In the genomic region with DNA sequence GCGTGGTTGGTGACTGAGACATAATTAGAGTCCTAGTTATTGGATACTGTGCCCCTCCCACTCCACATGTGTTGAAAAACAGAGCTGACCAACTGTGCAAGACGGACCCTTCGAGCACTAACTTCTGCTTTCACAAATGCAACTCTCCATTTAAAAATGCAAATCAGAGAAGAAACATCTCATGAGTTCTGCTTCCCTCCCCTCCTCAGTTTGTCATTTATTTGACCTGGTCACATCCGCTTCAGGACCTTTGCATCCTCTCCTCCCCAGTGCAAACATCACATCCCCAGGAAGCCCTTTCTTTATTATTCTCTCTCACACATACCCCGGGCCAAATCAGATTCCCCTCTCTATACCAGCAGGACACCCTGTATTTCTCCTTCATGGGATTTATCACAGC, we compare ENCODE assay signal across 11 cellular contexts. TPM values are rescaled to one million over a fixed set of nuclear protein-coding genes. Genes with fewer than 3 reads are reported as not detected.
A peak's percentile ranks its signal among the peaks of the same experiment; 100 is the strongest.
DNase-seq lines count a peak whose midpoint lies in the region; ATAC-seq and TF ChIP-seq lines count a peak whose summit lies in the region.
"Had no signal": no experiment of that assay in that cellular context is flagged by ENCODE, and none has a peak within 500 bp of the region (broad histone marks: within the 10 kb centered on the region; RNA-seq: fewer than 3 reads in every experiment).

No MANE protein-coding gene starts in this region.

- H3K4me3 Mint-ChIP-seq in endothelial cell (ENCODE audit: unreplicated experiment): no peak overlapping the region
- H3K4me3 Mint-ChIP-seq: activated naive CD4-positive, alpha-beta T cell treated with anti-CD3 and anti-CD28 coated beads, Interleukin-2, amount 50 U/mL, for 24 hours had no signal

- 63 to 75% methylated on average over 5 of the region's 5 CpGs for WGBS in lower leg skin, 2 donors

- ATAC-seq in GM18505 (IDR thresholded peaks at IDR 0.05; ENCODE audit: unreplicated experiment) (peak; percentile 97), GM21529 (IDR thresholded peaks at IDR 0.05; ENCODE audit: unreplicated experiment) (peak; percentile 97), HG03354 (IDR thresholded peaks at IDR 0.05; ENCODE audit: poor library complexity, severe bottlenecking, unreplicated experiment) (peak; percentile 96), left colon (no peak)

- TF ChIP-seq POLR2A in GM18505 (IDR thresholded peaks at IDR 0.05; ENCODE audit: borderline replicate concordance, extremely low read depth, insufficient read depth, insufficient read length) (no peak), lower leg skin (IDR thresholded peaks at IDR 0.05) (no peak)

- H3K27ac Mint-ChIP-seq in endothelial cell (ENCODE audit: unreplicated experiment): peak overlapping the region; percentile 19
- H3K27ac Mint-ChIP-seq: activated naive CD4-positive, alpha-beta T cell treated with anti-CD3 and anti-CD28 coated beads, Interleukin-2, amount 50 U/mL, for 24 hours had no signal

- intact Hi-C loops in lower leg skin (cut with DNase I; ENCODE audit: low total_unique reads): no loop called here
- intact Hi-C loops in left colon (cut with DNase I, micrococcal nuclease): no loop called here

- no peaks in the 10 kb centered on the region for H3K9me3 Mint-ChIP-seq in endothelial cell (ENCODE audit: unreplicated experiment)
- H3K9me3 Mint-ChIP-seq: activated naive CD4-positive, alpha-beta T cell treated with anti-CD3 and anti-CD28 coated beads, Interleukin-2, amount 50 U/mL, for 24 hours had no signal

- DNase-seq in endothelial cell (ENCODE audit: low spot score): no peak
- no peak for DNase-seq in lower leg skin (ENCODE audit: low spot score in 2 of 2)
- DNase-seq in UCSD-AML1 (lab: John Stamatoyannopoulos, UW; ENCODE audit: unreplicated experiment): no peak
- DNase-seq in left colon: no peak
- DNase-seq in anterior cingulate cortex (lab: John Stamatoyannopoulos, UW): no peak
- DNase-seq: COR-L47 had no signal

- no peak for TF ChIP-seq CTCF in endothelial cell (IDR thresholded peaks at IDR 0.05; ENCODE audit: unreplicated experiment)
- no peak for TF ChIP-seq CTCF in lower leg skin (IDR thresholded peaks at IDR 0.05)

- H3K4me1 Mint-ChIP-seq in endothelial cell (ENCODE audit: unreplicated experiment): peaks cover 8% of the 10 kb centered on the region
- H3K4me1 Mint-ChIP-seq: activated naive CD4-positive, alpha-beta T cell treated with anti-CD3 and anti-CD28 coated beads, Interleukin-2, amount 50 U/mL, for 24 hours had no signal

- H3K36me3 Mint-ChIP-seq in endothelial cell (ENCODE audit: low read depth, unreplicated experiment): no peaks in the 10 kb centered on the region
- H3K36me3 Mint-ChIP-seq: activated naive CD4-positive, alpha-beta T cell treated with anti-CD3 and anti-CD28 coated beads, Interleukin-2, amount 50 U/mL, for 24 hours had no signal

- H3K4me3 ChIP-seq in lower leg skin (ENCODE audit: low read depth, poor library complexity, severe bottlenecking): no peak overlapping the region
- H3K4me3 ChIP-seq: SJSA1 had no signal

- H3K27me3 Mint-ChIP-seq in endothelial cell (ENCODE audit: unreplicated experiment): peaks cover 3% of the 10 kb centered on the region
- H3K27me3 Mint-ChIP-seq: activated naive CD4-positive, alpha-beta T cell treated with anti-CD3 and anti-CD28 coated beads, Interleukin-2, amount 50 U/mL, for 24 hours had no signal

RNA-seq across cellular contexts. Expression of gene NOCT, which starts 38.1 kb away (rescaled TPM):
- total RNA-seq in endothelial cell (ENCODE audit: unreplicated experiment) (9.3 TPM), lower leg skin (10 to 100 TPM in 1 of 4 donors, 1 to 10 TPM in 3; 4.0 to 10.5 (median 7.4) TPM), left colon (10 to 100 TPM in 1 of 2 donors, 1 to 10 TPM in 1; 9.2 to 15.3 TPM)
